In genomic region chr17:44522883-44523671, GRCh38 we compare ENCODE assay signal across 8 cellular contexts. TPM values are rescaled to one million over a fixed set of nuclear protein-coding genes. Genes with fewer than 3 reads are reported as not detected.
DNase-seq lines count a peak whose midpoint lies in the region; ATAC-seq and TF ChIP-seq lines count a peak whose summit lies in the region.

No MANE protein-coding gene starts in this region.

- POLR2A ChIA-PET in CD4-positive, alpha-beta T cell (lab: Charles Lee): interaction anchor here (0.7 to 1.1 kb wide), 2 partner anchors 19 to 60 kb away, joined by 3 read pairs; no protein-coding TSS in a partner anchor

- intact Hi-C loops in CD4-positive, alpha-beta T cell (cut with DNase I, micrococcal nuclease): no loop called here

- H3K27ac Mint-ChIP-seq in CD4-positive, alpha-beta T cell: no peak overlapping the region

- no peaks in the 10 kb centered on the region for H3K4me1 Mint-ChIP-seq in CD4-positive, alpha-beta T cell (ENCODE audit: low read depth)

- H3K9me3 Mint-ChIP-seq in CD4-positive, alpha-beta T cell: no peaks in the 10 kb centered on the region

- H3K4me1 ChIP-seq in SJCRH30 (no peaks in the 10 kb centered on the region), adipocyte (ENCODE audit: control insufficient read depth, insufficient read depth, low read length) (no peaks in the 10 kb centered on the region)

- no peak overlapping the region for H3K4me3 Mint-ChIP-seq in CD4-positive, alpha-beta T cell

- no peaks in the 10 kb centered on the region for H3K9me3 ChIP-seq in CD4-positive, alpha-beta T cell (ENCODE audit: control insufficient read depth, low read length)
- H3K9me3 ChIP-seq in SJCRH30 (replicated peaks): peaks cover 3% of the 10 kb centered on the region; the same call in 1 of the 2 replicates
- peaks cover 5% of the 10 kb centered on the region for H3K9me3 ChIP-seq in adipocyte (ENCODE audit: control insufficient read depth, low read length)

- peaks cover 22% of the 10 kb centered on the region for H3K27me3 Mint-ChIP-seq in CD4-positive, alpha-beta T cell

- H3K4me3 ChIP-seq in SJCRH30 (no peak overlapping the region; the same call in 1 of the 2 replicates), adipocyte (ENCODE audit: low read length) (no peak overlapping the region)

- TF ChIP-seq CTCF in CD4-positive, alpha-beta T cell (IDR thresholded peaks at IDR 0.05): peak; percentile 16

- CTCF ChIA-PET in CD4-positive, alpha-beta T cell (lab: Charles Lee): interaction anchor here (1.1 kb wide), 1 partner anchor 10 kb away, joined by 5 read pairs; no protein-coding TSS in a partner anchor

- H3K36me3 ChIP-seq in SJCRH30: no peaks in the 10 kb centered on the region
- no peaks in the 10 kb centered on the region for H3K36me3 ChIP-seq in adipocyte (ENCODE audit: control insufficient read depth, insufficient read depth, low read length, severe bottlenecking)

- H3K27me3 ChIP-seq in CD4-positive, alpha-beta T cell (ENCODE audit: control insufficient read depth, insufficient read depth, low read length): peaks cover 2% of the 10 kb centered on the region
- H3K27me3 ChIP-seq in SJCRH30 (peaks cover 7% of the 10 kb centered on the region; the same call in 1 of the 2 replicates), adipocyte (replicated peaks; ENCODE audit: control insufficient read depth, insufficient read depth, low read length) (no peaks in the 10 kb centered on the region)

- peak overlapping the region; percentile 61 for H3K9ac ChIP-seq in adipocyte (ENCODE audit: low read length)

- DNase-seq in CD4-positive, alpha-beta T cell: peak in 8 of 10 experiments; percentile 14 to 53 (median 26)
- DNase-seq in HT-29 (ENCODE audit: low spot score) (peak; percentile 72), SJCRH30 (peak; percentile 71 to 78), adipocyte (ENCODE audit: low read depth) (peak; percentile 69), iPS-NIHi11 (ENCODE audit: low spot score) (peak; percentile 74)
- peak in 2 of 3 experiments; percentile 18 to 29 for DNase-seq in stimulated activated CD4-positive, alpha-beta T cell treated with anti-CD3 and anti-CD28 coated beads, TNF-alpha, amount 100 ng/mL, for 4 hours (ENCODE audit: low read depth in 3 of 3)

- ATAC-seq in CD4-positive, alpha-beta T cell (ENCODE audit: poor library complexity): no peak
- ATAC-seq in GM21447 (IDR thresholded peaks at IDR 0.05; ENCODE audit: unreplicated experiment) (no peak), GM19328 (IDR thresholded peaks at IDR 0.05; ENCODE audit: unreplicated experiment) (no peak)

- no peaks in the 10 kb centered on the region for H3K36me3 Mint-ChIP-seq in CD4-positive, alpha-beta T cell (ENCODE audit: low read depth)

- no peak overlapping the region for H3K27ac ChIP-seq in CD4-positive, alpha-beta T cell (ENCODE audit: low read depth, low read length)
- H3K27ac ChIP-seq in SJCRH30: no peak overlapping the region

RNA-seq across cellular contexts. Expression of gene GPATCH8, which starts 19.9 kb away (rescaled TPM):
- 10 to 100 TPM; 76.0 to 76.9 TPM for total RNA-seq in CD4-positive, alpha-beta T cell
- 13.1 and 13.9 TPM in 2 replicates for total RNA-seq in HT-29 (2014; rRNA removed; shearing (Covaris generic))
- total RNA-seq in SJCRH30 (2014; rRNA removed; shearing (Covaris generic)): 22.2 and 24.3 TPM in 2 replicates

RNA-seq across cellular contexts. Expression of gene FZD2, which starts 34.2 kb away (rescaled TPM):
- total RNA-seq in CD4-positive, alpha-beta T cell: not detected
- total RNA-seq in HT-29 (2014; rRNA removed; shearing (Covaris generic)): 0.47 and 1.0 TPM in 2 replicates
- 16.0 and 18.2 TPM in 2 replicates for total RNA-seq in SJCRH30 (2014; rRNA removed; shearing (Covaris generic))

Comparison
In these comparisons a context has a peak if more than half of its experiments do, and no peak if none do; other contexts are left out.
1. DNase-seq: peak in every context shown above with its lines; median percentile 74 in SJCRH30; 74 in iPS-NIHi11; 72 in HT-29; 69 in adipocyte; 26 in CD4-positive, alpha-beta T cell; 24 in stimulated activated CD4-positive, alpha-beta T cell treated with anti-CD3 and anti-CD28 coated beads, TNF-alpha, amount 100 ng/mL, for 4 hours.